Comparison of ENCODE assay signal across 15 cellular contexts in genomic region chr20:50229156-50229605, GRCh38.
"Had no signal": no experiment of that assay in that cellular context is flagged by ENCODE, and none has a peak within 500 bp of the region (broad histone marks: within the 10 kb centered on the region; RNA-seq: fewer than 3 reads in every experiment).

No MANE protein-coding gene starts in this region.

- H3K27me3 Mint-ChIP-seq: activated CD4-positive, alpha-beta T cell treated with anti-CD3 and anti-CD28 coated beads, Interleukin-2, amount 10 ng/mL, durations not matched to agents 7 days and 5 days; T-cell had no signal

- DNase-seq: activated B cell treated with CpG ODN at 0.5 μM for 24 hours; activated CD4-positive, alpha-beta T cell treated with anti-CD3 and anti-CD28 coated beads, Interleukin-2, amount 10 ng/mL, durations not matched to agents 7 days and 5 days; activated T-cell treated with anti-CD3 and anti-CD28 coated beads, Interleukin-2, amount 50 U/mL, for 1 hour; brain microvascular endothelial cell; cerebellar nuclear complex; dorsolateral prefrontal cortex; esophagus squamous epithelium; foreskin fibroblast; glutamatergic neuron; immature natural killer cell; T-cell had no signal

- H3K9me3 Mint-ChIP-seq: activated B cell treated with CpG ODN at 0.5 μM for 24 hours; activated CD4-positive, alpha-beta T cell treated with anti-CD3 and anti-CD28 coated beads, Interleukin-2, amount 10 ng/mL, durations not matched to agents 7 days and 5 days; immature natural killer cell; memory B cell; T-cell had no signal

- H3K27me3 ChIP-seq: brain microvascular endothelial cell, dorsolateral prefrontal cortex, esophagus squamous epithelium had no signal

- H3K27ac ChIP-seq: brain microvascular endothelial cell, dorsolateral prefrontal cortex, esophagus squamous epithelium, tibial artery had no signal

- H3K9me3 ChIP-seq: esophagus squamous epithelium, tibial artery had no signal

- H3K4me1 Mint-ChIP-seq: activated B cell treated with CpG ODN at 0.5 μM for 24 hours, immature natural killer cell, memory B cell, T-cell had no signal

- H3K4me3 Mint-ChIP-seq: activated B cell treated with CpG ODN at 0.5 μM for 24 hours; activated CD4-positive, alpha-beta T cell treated with anti-CD3 and anti-CD28 coated beads, Interleukin-2, amount 10 ng/mL, durations not matched to agents 7 days and 5 days; immature natural killer cell; memory B cell; T-cell had no signal

- H3K27ac Mint-ChIP-seq: activated B cell treated with CpG ODN at 0.5 μM for 24 hours; activated CD4-positive, alpha-beta T cell treated with anti-CD3 and anti-CD28 coated beads, Interleukin-2, amount 10 ng/mL, durations not matched to agents 7 days and 5 days; activated naive CD4-positive, alpha-beta T cell treated with anti-CD3 and anti-CD28 coated beads, Interleukin-2, amount 50 U/mL, for 72 hours; immature natural killer cell; memory B cell; T-cell had no signal

- H3K36me3 Mint-ChIP-seq: immature natural killer cell, memory B cell, T-cell had no signal

- H3K4me3 ChIP-seq: dorsolateral prefrontal cortex, esophagus squamous epithelium, skin epidermis, tibial artery had no signal

- H3K36me3 ChIP-seq: brain microvascular endothelial cell, esophagus squamous epithelium, tibial artery had no signal

- ATAC-seq: activated naive CD4-positive, alpha-beta T cell treated with anti-CD3 and anti-CD28 coated beads, Interleukin-2, amount 50 U/mL, for 72 hours; T-cell had no signal
